Comparison of ENCODE assay signal across 9 cellular contexts in the genomic region with DNA sequence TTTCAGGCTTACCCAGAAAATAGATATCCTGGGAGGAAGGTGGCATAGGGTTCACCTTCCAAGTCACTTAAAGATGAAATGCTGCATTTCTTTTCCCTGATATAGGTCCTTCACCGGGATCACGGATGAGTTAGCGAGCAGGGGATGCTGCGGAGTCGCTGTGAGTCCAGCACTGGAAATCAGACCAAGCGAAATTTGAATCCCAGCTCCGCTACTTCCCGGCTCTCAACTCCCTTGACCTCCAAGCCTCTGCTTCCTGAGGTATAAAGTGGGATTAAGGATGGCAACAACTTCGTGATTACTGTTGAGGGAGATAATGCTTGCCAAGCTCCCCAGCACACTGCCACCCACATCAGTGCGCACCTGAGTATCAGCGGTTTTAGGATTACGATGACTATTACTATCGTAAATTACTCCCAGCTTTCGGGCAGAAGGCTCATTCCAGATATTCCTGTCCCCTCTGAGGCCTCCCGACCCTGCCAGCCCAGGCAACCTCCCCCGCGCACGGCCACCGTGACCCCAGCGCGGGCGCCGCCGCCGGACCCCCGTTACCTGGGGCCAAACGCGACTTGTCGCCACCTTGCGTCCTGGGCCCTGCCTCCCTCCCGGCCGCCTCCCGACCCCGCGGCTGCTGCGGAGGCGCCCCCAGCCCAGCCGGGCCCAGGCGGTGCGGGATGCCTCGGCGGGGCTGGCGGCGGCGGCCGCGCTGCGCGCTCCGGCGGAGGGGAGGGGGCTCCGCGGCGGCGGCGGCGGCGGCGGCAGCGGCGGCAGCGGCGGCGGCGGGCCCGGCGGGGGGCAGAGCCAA. TPM values are rescaled to one million over a fixed set of nuclear protein-coding genes. Genes with fewer than 3 reads are reported as not detected.
DNase-seq lines count a peak whose midpoint lies in the region; ATAC-seq and TF ChIP-seq lines count a peak whose summit lies in the region.
"Had no signal": no experiment of that assay in that cellular context is flagged by ENCODE, and none has a peak within 500 bp of the region (broad histone marks: within the 10 kb centered on the region; RNA-seq: fewer than 3 reads in every experiment).

No MANE protein-coding gene starts in this region.

- H3K4me3 ChIP-seq in kidney epithelial cell (ENCODE audit: low read depth, low read length) (peak overlapping the region; percentile 49), stomach smooth muscle (ENCODE audit: low read length in 2 of 2) (peak overlapping the region; percentile 49 to 72)

- no peaks in the 10 kb centered on the region for H3K4me1 ChIP-seq in stomach smooth muscle (ENCODE audit: control insufficient read depth, insufficient read depth, low read length)

- H3K27ac ChIP-seq in angular gyrus (ENCODE audit: low read depth, low read length) = peak overlapping the region; percentile 30
- no peak overlapping the region for H3K27ac ChIP-seq in stomach smooth muscle (ENCODE audit: low read length)
- H3K27ac ChIP-seq: KMS-11 had no signal

- H3K9me3 ChIP-seq in stomach smooth muscle (ENCODE audit: control insufficient read depth in 2 of 2, low read length in 2 of 2) = no peaks in the 10 kb centered on the region

- H3K9ac ChIP-seq in stomach smooth muscle (ENCODE audit: low read length in 2 of 2) = peak overlapping the region in 1 of 2 donors; percentile 21
- H3K9ac ChIP-seq: KMS-11 had no signal

- no peak for ATAC-seq in HG02840 (IDR thresholded peaks at IDR 0.05; ENCODE audit: low FRiP score, unreplicated experiment)

- H3K27me3 ChIP-seq in kidney epithelial cell (ENCODE audit: control insufficient read depth, insufficient read depth, low read length) (peaks cover 20% of the 10 kb centered on the region), stomach smooth muscle (ENCODE audit: control insufficient read depth in 1 of 2, insufficient read depth in 2 of 2, low read length in 2 of 2) (peaks cover 0 to 10% of the 10 kb centered on the region in 2 donors)

- DNase-seq in NCI-H82 (lab: John Stamatoyannopoulos, UW) = peak; percentile 11
- DNase-seq in NCI-H82 treated with DMSO at 0.1 percent for 48 hours (lab: John Stamatoyannopoulos, UW; ENCODE audit: unreplicated experiment) = no peak
- DNase-seq in kidney epithelial cell (ENCODE audit: low read depth) = no peak
- no peak for DNase-seq in NCI-H2171 treated with DMSO at 0.1 percent for 48 hours (lab: John Stamatoyannopoulos, UW)
- no peak for DNase-seq in NCI-H510A treated with DMSO at 0.1 percent for 48 hours (lab: John Stamatoyannopoulos, UW)

- H3K36me3 ChIP-seq in kidney epithelial cell (ENCODE audit: control insufficient read depth, insufficient read depth, low read length) = no peaks in the 10 kb centered on the region
- no peaks in the 10 kb centered on the region for H3K36me3 ChIP-seq in stomach smooth muscle (ENCODE audit: control insufficient read depth in 2 of 2, insufficient read depth in 2 of 2, low read length in 2 of 2)

- no peak for TF ChIP-seq CTCF in kidney epithelial cell (IDR thresholded peaks at IDR 0.05; ENCODE audit: insufficient read depth, low read length, poor library complexity, severe bottlenecking)

RNA-seq across cellular contexts. Expression of gene GPR27, which starts 0.5 kb away (rescaled TPM):
- total RNA-seq in kidney epithelial cell = 7.5 and 8.9 TPM in 2 replicates

RNA-seq across cellular contexts. Expression of gene EIF4E3, which starts 27.9 kb away (rescaled TPM):
- total RNA-seq in kidney epithelial cell = 8.7 and 9.1 TPM in 2 replicates

RNA-seq across cellular contexts. Expression of gene PROK2, which starts 31.8 kb away (rescaled TPM):
- total RNA-seq in kidney epithelial cell = not detected in 2 replicates
